15 cellular contexts compared by ENCODE assay signal in the genomic region with DNA sequence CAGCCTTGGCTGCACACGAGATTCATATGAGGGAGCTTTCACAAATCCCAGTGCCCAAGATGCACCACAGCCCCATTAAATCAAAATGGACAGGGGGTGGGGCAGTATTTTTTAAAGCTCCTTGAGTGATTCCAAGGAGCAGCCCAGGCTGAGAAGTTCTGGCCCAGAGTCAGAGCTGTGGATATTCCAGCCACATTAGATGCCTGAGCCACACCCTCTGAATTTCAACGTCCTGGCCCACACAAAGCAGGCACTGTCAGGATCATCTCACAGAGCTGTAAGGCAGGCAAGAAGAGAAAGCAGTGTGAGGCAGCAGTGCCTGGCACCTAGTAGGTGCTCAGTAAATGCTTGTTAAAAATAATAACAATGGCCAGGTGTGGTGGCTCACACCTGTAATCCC. TPM values are rescaled to one million over a fixed set of nuclear protein-coding genes. Genes with fewer than 3 reads are reported as not detected.
"Had no signal": no experiment of that assay in that cellular context is flagged by ENCODE, and none has a peak within 500 bp of the region (broad histone marks: within the 10 kb centered on the region; RNA-seq: fewer than 3 reads in every experiment).

No MANE protein-coding gene starts in this region.

- H3K4me1 ChIP-seq: esophagus muscularis mucosa had no signal

- H3K9me3 ChIP-seq: body of pancreas, esophagus muscularis mucosa, vagina had no signal

- DNase-seq: activated CD4-positive, alpha-beta T cell treated with anti-CD3 and anti-CD28 coated beads, Interleukin-2, amount 10 ng/mL, durations not matched to agents 24 days and 14 days; activated CD8-positive, alpha-beta memory T cell treated with anti-CD3 and anti-CD28 coated beads for 24 hours; amniotic stem cell; cerebellar nuclear complex; dermis blood vessel endothelial cell; stimulated activated CD4-positive, alpha-beta T cell treated with anti-CD3 and anti-CD28 coated beads, Interleukin-15, amount 100 ng/mL, for 24 hours; stimulated activated CD4-positive, alpha-beta T cell treated with anti-CD3 and anti-CD28 coated beads, Interleukin-4, amount 100 ng/mL, for 4 hours; stimulated activated naive CD8-positive, alpha-beta T cell treated with anti-CD3 and anti-CD28 coated beads, Interleukin-15, amount 100 ng/mL, for 72 hours; T-helper 17 cell had no signal

- H3K27me3 ChIP-seq: body of pancreas, vagina had no signal

- H3K36me3 ChIP-seq: esophagus muscularis mucosa, vagina had no signal

- H3K27ac ChIP-seq: body of pancreas, esophagus muscularis mucosa, vagina had no signal

- H3K4me3 ChIP-seq: body of pancreas, esophagus muscularis mucosa, vagina had no signal

- ATAC-seq: body of pancreas; stimulated activated naive CD8-positive, alpha-beta T cell treated with anti-CD3 and anti-CD28 coated beads, Interleukin-15, amount 100 ng/mL, for 72 hours; T-helper 17 cell; WTC11 had no signal

RNA-seq across cellular contexts. Expression of gene PAX7, which starts 37.4 kb away (rescaled TPM):
- total RNA-seq: activated CD4-positive, alpha-beta T cell treated with anti-CD3 and anti-CD28 coated beads, Interleukin-2, amount 10 ng/mL, durations not matched to agents 24 days and 14 days; body of pancreas; dermis blood vessel endothelial cell; esophagus muscularis mucosa; osteocyte; T-helper 17 cell; vagina had no signal
- polyA plus RNA-seq: neural cell had no signal
